ENCODE assay signal across 1 cellular context in genomic region chr2:168712053-168712452, GRCh38.
TF ChIP-seq lines count a peak whose summit lies in the region.

No MANE protein-coding gene starts in this region.

TF ChIP-seq in GM12878, 131 proteins besides CTCF, POLR2A, EP300 and RAD21 (continued from another document and continues in another):
- TF ChIP-seq STAT3 (IDR thresholded peaks at IDR 0.05; ENCODE audit: low read depth, low read length), result no peak
- no peak for TF ChIP-seq MLLT1 (IDR thresholded peaks at IDR 0.05)
- TF ChIP-seq, protein P1, sequence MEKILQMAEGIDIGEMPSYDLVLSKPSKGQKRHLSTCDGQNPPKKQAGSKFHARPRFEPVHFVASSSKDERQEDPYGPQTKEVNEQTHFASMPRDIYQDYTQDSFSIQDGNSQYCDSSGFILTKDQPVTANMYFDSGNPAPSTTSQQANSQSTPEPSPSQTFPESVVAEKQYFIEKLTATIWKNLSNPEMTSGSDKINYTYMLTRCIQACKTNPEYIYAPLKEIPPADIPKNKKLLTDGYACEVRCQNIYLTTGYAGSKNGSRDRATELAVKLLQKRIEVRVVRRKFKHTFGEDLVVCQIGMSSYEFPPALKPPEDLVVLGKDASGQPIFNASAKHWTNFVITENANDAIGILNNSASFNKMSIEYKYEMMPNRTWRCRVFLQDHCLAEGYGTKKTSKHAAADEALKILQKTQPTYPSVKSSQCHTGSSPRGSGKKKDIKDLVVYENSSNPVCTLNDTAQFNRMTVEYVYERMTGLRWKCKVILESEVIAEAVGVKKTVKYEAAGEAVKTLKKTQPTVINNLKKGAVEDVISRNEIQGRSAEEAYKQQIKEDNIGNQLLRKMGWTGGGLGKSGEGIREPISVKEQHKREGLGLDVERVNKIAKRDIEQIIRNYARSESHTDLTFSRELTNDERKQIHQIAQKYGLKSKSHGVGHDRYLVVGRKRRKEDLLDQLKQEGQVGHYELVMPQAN (conservative IDR thresholded peaks at IDR 0.05), result no peak
- TF ChIP-seq ZNF207 (IDR thresholded peaks at IDR 0.05; ENCODE audit: borderline replicate concordance), result no peak
- peak in 1 of 2 experiments; percentile 63; a peak in 1 of 4 replicates for TF ChIP-seq ETV6 (conservative IDR thresholded peaks at IDR 0.05 in 1 of 2, IDR thresholded peaks at IDR 0.05 in 1 of 2; ENCODE audit: borderline replicate concordance in 1 of 2, low read depth in 1 of 2)
- TF ChIP-seq ZBED1 (IDR thresholded peaks at IDR 0.05; ENCODE audit: borderline replicate concordance), result peak; percentile 62; the same call in 1 of the 2 replicates
- TF ChIP-seq, protein P2, sequence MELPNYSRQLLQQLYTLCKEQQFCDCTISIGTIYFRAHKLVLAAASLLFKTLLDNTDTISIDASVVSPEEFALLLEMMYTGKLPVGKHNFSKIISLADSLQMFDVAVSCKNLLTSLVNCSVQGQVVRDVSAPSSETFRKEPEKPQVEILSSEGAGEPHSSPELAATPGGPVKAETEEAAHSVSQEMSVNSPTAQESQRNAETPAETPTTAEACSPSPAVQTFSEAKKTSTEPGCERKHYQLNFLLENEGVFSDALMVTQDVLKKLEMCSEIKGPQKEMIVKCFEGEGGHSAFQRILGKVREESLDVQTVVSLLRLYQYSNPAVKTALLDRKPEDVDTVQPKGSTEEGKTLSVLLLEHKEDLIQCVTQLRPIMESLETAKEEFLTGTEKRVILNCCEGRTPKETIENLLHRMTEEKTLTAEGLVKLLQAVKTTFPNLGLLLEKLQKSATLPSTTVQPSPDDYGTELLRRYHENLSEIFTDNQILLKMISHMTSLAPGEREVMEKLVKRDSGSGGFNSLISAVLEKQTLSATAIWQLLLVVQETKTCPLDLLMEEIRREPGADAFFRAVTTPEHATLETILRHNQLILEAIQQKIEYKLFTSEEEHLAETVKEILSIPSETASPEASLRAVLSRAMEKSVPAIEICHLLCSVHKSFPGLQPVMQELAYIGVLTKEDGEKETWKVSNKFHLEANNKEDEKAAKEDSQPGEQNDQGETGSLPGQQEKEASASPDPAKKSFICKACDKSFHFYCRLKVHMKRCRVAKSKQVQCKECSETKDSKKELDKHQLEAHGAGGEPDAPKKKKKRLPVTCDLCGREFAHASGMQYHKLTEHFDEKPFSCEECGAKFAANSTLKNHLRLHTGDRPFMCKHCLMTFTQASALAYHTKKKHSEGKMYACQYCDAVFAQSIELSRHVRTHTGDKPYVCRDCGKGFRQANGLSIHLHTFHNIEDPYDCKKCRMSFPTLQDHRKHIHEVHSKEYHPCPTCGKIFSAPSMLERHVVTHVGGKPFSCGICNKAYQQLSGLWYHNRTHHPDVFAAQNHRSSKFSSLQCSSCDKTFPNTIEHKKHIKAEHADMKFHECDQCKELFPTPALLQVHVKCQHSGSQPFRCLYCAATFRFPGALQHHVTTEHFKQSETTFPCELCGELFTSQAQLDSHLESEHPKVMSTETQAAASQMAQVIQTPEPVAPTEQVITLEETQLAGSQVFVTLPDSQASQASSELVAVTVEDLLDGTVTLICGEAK (IDR thresholded peaks at IDR 0.05; ENCODE audit: borderline replicate concordance), result no peak
- no peak for TF ChIP-seq PKNOX1 (IDR thresholded peaks at IDR 0.05)
- TF ChIP-seq ZBTB11 (CRISPR knock-in tag; IDR thresholded peaks at IDR 0.05), result no peak
- TF ChIP-seq EED (IDR thresholded peaks at IDR 0.05; ENCODE audit: low read depth), result peak; percentile 96
- TF ChIP-seq NR2F1 (conservative IDR thresholded peaks at IDR 0.05), result peak; percentile 62
- no peak for TF ChIP-seq CHD1 (IDR thresholded peaks at IDR 0.05; ENCODE audit: low read depth, low read length)
- TF ChIP-seq, protein P3, sequence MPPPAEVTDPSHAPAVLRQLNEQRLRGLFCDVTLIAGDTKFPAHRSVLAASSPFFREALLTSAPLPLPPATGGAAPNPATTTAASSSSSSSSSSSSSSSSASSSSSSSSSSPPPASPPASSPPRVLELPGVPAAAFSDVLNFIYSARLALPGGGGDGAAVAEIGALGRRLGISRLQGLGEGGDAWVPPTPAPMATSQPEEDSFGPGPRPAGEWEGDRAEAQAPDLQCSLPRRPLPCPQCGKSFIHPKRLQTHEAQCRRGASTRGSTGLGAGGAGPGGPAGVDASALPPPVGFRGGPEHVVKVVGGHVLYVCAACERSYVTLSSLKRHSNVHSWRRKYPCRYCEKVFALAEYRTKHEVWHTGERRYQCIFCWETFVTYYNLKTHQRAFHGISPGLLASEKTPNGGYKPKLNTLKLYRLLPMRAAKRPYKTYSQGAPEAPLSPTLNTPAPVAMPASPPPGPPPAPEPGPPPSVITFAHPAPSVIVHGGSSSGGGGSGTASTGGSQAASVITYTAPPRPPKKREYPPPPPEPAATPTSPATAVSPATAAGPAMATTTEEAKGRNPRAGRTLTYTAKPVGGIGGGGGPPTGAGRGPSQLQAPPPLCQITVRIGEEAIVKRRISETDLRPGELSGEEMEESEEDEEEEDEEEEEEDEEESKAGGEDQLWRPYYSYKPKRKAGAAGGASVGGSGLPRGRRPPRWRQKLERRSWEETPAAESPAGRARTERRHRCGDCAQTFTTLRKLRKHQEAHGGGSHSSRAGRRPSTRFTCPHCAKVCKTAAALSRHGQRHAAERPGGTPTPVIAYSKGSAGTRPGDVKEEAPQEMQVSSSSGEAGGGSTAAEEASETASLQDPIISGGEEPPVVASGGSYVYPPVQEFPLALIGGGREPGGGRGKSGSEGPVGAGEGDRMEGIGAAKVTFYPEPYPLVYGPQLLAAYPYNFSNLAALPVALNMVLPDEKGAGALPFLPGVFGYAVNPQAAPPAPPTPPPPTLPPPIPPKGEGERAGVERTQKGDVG (CRISPR knock-in tag; IDR thresholded peaks at IDR 0.05), result no peak
- TF ChIP-seq SPI1 (IDR thresholded peaks at IDR 0.05; ENCODE audit: borderline replicate concordance, insufficient read depth, low read depth, low read length), result peak; percentile 94
- TF ChIP-seq, protein P4, sequence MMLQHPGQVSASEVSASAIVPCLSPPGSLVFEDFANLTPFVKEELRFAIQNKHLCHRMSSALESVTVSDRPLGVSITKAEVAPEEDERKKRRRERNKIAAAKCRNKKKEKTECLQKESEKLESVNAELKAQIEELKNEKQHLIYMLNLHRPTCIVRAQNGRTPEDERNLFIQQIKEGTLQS (IDR thresholded peaks at IDR 0.05; ENCODE audit: borderline replicate concordance, extremely low read depth, low read depth, low read length), result no peak
- TF ChIP-seq NR2C1 (IDR thresholded peaks at IDR 0.05), result no peak
- TF ChIP-seq SMAD5 (IDR thresholded peaks at IDR 0.05; ENCODE audit: low read depth), result no peak
- no peak for TF ChIP-seq KLF5 (IDR thresholded peaks at IDR 0.05; ENCODE audit: partially characterized antibody)
- TF ChIP-seq TCF3 (IDR thresholded peaks at IDR 0.05; ENCODE audit: borderline replicate concordance, insufficient read depth, low read depth, low read length), result no peak
- no peak for TF ChIP-seq RB1 (IDR thresholded peaks at IDR 0.05; ENCODE audit: borderline replicate concordance)
- TF ChIP-seq CBX5 (IDR thresholded peaks at IDR 0.05; ENCODE audit: low read depth), result peak; percentile 56; the same call in 1 of the 2 replicates
- peak; percentile 80 for TF ChIP-seq NFIC (IDR thresholded peaks at IDR 0.05; ENCODE audit: low read depth, low read length)
- TF ChIP-seq IKZF1 (conservative IDR thresholded peaks at IDR 0.05), result peak; percentile 96
- TF ChIP-seq RCOR1 (conservative IDR thresholded peaks at IDR 0.05; ENCODE audit: low read depth, low read length), result no peak
- no peak for TF ChIP-seq MYC (IDR thresholded peaks at IDR 0.05; ENCODE audit: insufficient read depth, insufficient read length, insufficient replicate concordance, low read length, severe bottlenecking)
- 0 out of 2 replicates have a peak, but pooled peaks have one; percentile 10 for TF ChIP-seq JUNB (IDR thresholded peaks at IDR 0.05)
- peak; percentile 88 for TF ChIP-seq RUNX3 (IDR thresholded peaks at IDR 0.05; ENCODE audit: low read length)
- TF ChIP-seq CHD4 (IDR thresholded peaks at IDR 0.05), result no peak
- TF ChIP-seq MYB (IDR thresholded peaks at IDR 0.05; ENCODE audit: borderline replicate concordance, low read depth, low read length), result no peak
- TF ChIP-seq, protein P5, sequence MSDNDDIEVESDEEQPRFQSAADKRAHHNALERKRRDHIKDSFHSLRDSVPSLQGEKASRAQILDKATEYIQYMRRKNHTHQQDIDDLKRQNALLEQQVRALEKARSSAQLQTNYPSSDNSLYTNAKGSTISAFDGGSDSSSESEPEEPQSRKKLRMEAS (IDR thresholded peaks at IDR 0.05; ENCODE audit: low read depth, low read length), result no peak
- no peak for TF ChIP-seq SREBF2 (IDR thresholded peaks at IDR 0.05; ENCODE audit: low read length)
- TF ChIP-seq HDGF (IDR thresholded peaks at IDR 0.05), result no peak
- TF ChIP-seq, protein P6, sequence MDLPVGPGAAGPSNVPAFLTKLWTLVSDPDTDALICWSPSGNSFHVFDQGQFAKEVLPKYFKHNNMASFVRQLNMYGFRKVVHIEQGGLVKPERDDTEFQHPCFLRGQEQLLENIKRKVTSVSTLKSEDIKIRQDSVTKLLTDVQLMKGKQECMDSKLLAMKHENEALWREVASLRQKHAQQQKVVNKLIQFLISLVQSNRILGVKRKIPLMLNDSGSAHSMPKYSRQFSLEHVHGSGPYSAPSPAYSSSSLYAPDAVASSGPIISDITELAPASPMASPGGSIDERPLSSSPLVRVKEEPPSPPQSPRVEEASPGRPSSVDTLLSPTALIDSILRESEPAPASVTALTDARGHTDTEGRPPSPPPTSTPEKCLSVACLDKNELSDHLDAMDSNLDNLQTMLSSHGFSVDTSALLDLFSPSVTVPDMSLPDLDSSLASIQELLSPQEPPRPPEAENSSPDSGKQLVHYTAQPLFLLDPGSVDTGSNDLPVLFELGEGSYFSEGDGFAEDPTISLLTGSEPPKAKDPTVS (IDR thresholded peaks at IDR 0.05; ENCODE audit: low read depth, low read length), result no peak
- TF ChIP-seq ESRRA (IDR thresholded peaks at IDR 0.05; ENCODE audit: low read length), result no peak
- TF ChIP-seq POLR2AphosphoS5 (IDR thresholded peaks at IDR 0.05; ENCODE audit: low read length), result no peak
- no peak for TF ChIP-seq EGR1 (IDR thresholded peaks at IDR 0.05; ENCODE audit: borderline replicate concordance in 1 of 2, low read depth in 2 of 2, low read length in 2 of 2)
- peak; percentile 88 for TF ChIP-seq GATAD2B (conservative IDR thresholded peaks at IDR 0.05; ENCODE audit: low read depth)
- TF ChIP-seq TCF12 (IDR thresholded peaks at IDR 0.05; ENCODE audit: low read depth, low read length), result peak; percentile 79; the same call in 1 of the 2 replicates
- TF ChIP-seq, protein P7, sequence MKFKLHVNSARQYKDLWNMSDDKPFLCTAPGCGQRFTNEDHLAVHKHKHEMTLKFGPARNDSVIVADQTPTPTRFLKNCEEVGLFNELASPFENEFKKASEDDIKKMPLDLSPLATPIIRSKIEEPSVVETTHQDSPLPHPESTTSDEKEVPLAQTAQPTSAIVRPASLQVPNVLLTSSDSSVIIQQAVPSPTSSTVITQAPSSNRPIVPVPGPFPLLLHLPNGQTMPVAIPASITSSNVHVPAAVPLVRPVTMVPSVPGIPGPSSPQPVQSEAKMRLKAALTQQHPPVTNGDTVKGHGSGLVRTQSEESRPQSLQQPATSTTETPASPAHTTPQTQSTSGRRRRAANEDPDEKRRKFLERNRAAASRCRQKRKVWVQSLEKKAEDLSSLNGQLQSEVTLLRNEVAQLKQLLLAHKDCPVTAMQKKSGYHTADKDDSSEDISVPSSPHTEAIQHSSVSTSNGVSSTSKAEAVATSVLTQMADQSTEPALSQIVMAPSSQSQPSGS (IDR thresholded peaks at IDR 0.05; ENCODE audit: low read length), result peak; percentile 74
- no peak for TF ChIP-seq POU2F2 (IDR thresholded peaks at IDR 0.05; ENCODE audit: borderline replicate concordance, low read depth, low read length)
- no peak for TF ChIP-seq KDM1A (IDR thresholded peaks at IDR 0.05; ENCODE audit: borderline replicate concordance)
- peak; percentile 39; the same call in 1 of the 2 replicates for TF ChIP-seq ZNF217 (IDR thresholded peaks at IDR 0.05)
- TF ChIP-seq HCFC1 (IDR thresholded peaks at IDR 0.05; ENCODE audit: low read length), result no peak
- TF ChIP-seq RELA (IDR thresholded peaks at IDR 0.05; ENCODE audit: borderline replicate concordance, partially characterized antibody), result no peak
- no peak for TF ChIP-seq TARDBP (IDR thresholded peaks at IDR 0.05; ENCODE audit: borderline replicate concordance)
